Comparison of ENCODE assay signal across 24 cellular contexts in the genomic region with DNA sequence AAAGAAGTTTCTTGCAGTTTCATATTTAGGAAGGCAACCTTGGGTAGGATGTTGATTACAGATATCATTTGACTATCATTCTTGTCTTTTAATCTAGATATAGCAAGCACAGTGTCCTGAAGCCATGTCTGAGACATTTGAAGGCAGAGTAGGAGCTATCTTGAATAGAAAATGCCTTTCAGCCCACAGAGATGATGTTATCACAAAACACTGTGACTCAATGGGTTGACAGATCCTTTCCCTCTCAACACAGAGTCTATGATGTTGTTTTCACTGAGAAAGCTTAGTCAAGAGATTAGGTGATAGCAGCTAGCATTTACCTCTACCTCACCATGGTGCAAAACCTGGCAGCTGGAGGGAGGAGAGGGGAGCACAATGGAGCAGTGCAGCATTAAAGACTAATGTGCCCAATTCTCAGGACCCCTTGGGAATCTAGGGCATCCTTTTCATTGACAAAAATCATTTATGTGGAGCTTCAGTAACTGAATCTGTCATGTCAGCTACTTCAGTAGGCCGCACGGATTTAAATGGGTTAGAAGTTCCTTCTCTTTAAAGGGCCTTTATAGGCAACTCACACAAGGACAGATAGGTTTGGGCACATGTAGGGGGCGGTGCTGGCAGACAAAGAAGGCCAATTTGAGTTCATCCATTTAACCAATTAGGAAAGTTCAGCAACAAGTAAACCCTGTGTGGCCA.
"Had no signal": no experiment of that assay in that cellular context is flagged by ENCODE, and none has a peak within 500 bp of the region (broad histone marks: within the 10 kb centered on the region; RNA-seq: fewer than 3 reads in every experiment).

No MANE protein-coding gene starts in this region.

- H3K9me3 ChIP-seq: adrenal gland, ascending aorta, testis, upper lobe of left lung had no signal

- H3K9ac ChIP-seq: parathyroid adenoma had no signal

- H3K4me2 ChIP-seq: hepatocyte had no signal

- H3K27ac ChIP-seq: adrenal gland, ascending aorta, hepatocyte, parathyroid adenoma, SK-N-MC, skin epidermis, testis, upper lobe of left lung had no signal

- H3K27ac Mint-ChIP-seq: activated B cell treated with CpG ODN at 0.5 μM for 24 hours; activated CD4-positive, alpha-beta memory T cell treated with anti-CD3 and anti-CD28 coated beads, Interleukin-2, amount 10 ng/mL, durations not matched to agents 7 days and 5 days; activated CD4-positive, alpha-beta T cell treated with anti-CD3 and anti-CD28 coated beads, Interleukin-2, amount 10 ng/mL, durations not matched to agents 24 days and 14 days; activated naive CD8-positive, alpha-beta T cell; activated T-helper 2 cell treated with anti-CD3 and anti-CD28 coated beads, Interferon-gamma antibody, Interleukin-2, Interleukin-4, amounts not matched to agents 10 μg/mL and 5 μg/mL and 100 μg/mL, durations not matched to agents 14 hours and 24 hours and 36 hours; naive B cell; T-cell had no signal

- H3K4me3 ChIP-seq: adrenal gland, ascending aorta, hepatocyte, SK-N-MC, skin epidermis, testis, upper lobe of left lung had no signal

- ATAC-seq: right cardiac atrium, T-cell had no signal

- H3K4me3 Mint-ChIP-seq: activated B cell treated with CpG ODN at 0.5 μM for 24 hours; activated CD4-positive, alpha-beta memory T cell treated with anti-CD3 and anti-CD28 coated beads, Interleukin-2, amount 10 ng/mL, durations not matched to agents 7 days and 5 days; activated CD4-positive, alpha-beta T cell treated with anti-CD3 and anti-CD28 coated beads, Interleukin-2, amount 10 ng/mL, durations not matched to agents 24 days and 14 days; activated naive CD8-positive, alpha-beta T cell; naive B cell; T-cell had no signal

- H3K36me3 ChIP-seq: adrenal gland, ascending aorta, upper lobe of left lung had no signal

- H3K36me3 Mint-ChIP-seq: activated naive CD8-positive, alpha-beta T cell; naive B cell; T-cell had no signal

- H3K27me3 ChIP-seq: adrenal gland, ascending aorta, hepatocyte, testis, upper lobe of left lung had no signal

- H3K4me1 Mint-ChIP-seq: activated B cell treated with CpG ODN at 0.5 μM for 24 hours; activated CD4-positive, alpha-beta memory T cell treated with anti-CD3 and anti-CD28 coated beads, Interleukin-2, amount 10 ng/mL, durations not matched to agents 7 days and 5 days; activated CD4-positive, alpha-beta T cell treated with anti-CD3 and anti-CD28 coated beads, Interleukin-2, amount 10 ng/mL, durations not matched to agents 24 days and 14 days; naive B cell; T-cell had no signal

- H3K9me3 Mint-ChIP-seq: activated B cell treated with CpG ODN at 0.5 μM for 24 hours; activated CD4-positive, alpha-beta memory T cell treated with anti-CD3 and anti-CD28 coated beads, Interleukin-2, amount 10 ng/mL, durations not matched to agents 7 days and 5 days; activated CD4-positive, alpha-beta T cell treated with anti-CD3 and anti-CD28 coated beads, Interleukin-2, amount 10 ng/mL, durations not matched to agents 24 days and 14 days; activated T-helper 2 cell treated with anti-CD3 and anti-CD28 coated beads, Interferon-gamma antibody, Interleukin-2, Interleukin-4, amounts not matched to agents 10 μg/mL and 5 μg/mL and 100 μg/mL, durations not matched to agents 14 hours and 24 hours and 36 hours; T-cell had no signal

- H3K4me1 ChIP-seq: adrenal gland, ascending aorta, parathyroid adenoma, testis, upper lobe of left lung had no signal

- H2AFZ ChIP-seq: hepatocyte, parathyroid adenoma had no signal

- H3K27me3 Mint-ChIP-seq: activated B cell treated with CpG ODN at 0.5 μM for 24 hours; activated CD4-positive, alpha-beta memory T cell treated with anti-CD3 and anti-CD28 coated beads, Interleukin-2, amount 10 ng/mL, durations not matched to agents 7 days and 5 days; naive B cell had no signal

- DNase-seq: activated B cell treated with CpG ODN at 0.5 μM for 24 hours; activated CD4-positive, alpha-beta memory T cell treated with anti-CD3 and anti-CD28 coated beads, Interleukin-2, amount 10 ng/mL, durations not matched to agents 7 days and 5 days; activated CD4-positive, alpha-beta T cell treated with anti-CD3 and anti-CD28 coated beads, Interleukin-2, amount 10 ng/mL, durations not matched to agents 24 days and 14 days; activated naive CD4-positive, alpha-beta T cell; adrenal gland; central memory CD4-positive, alpha-beta T cell; dermis blood vessel endothelial cell; effector CD8-positive, alpha-beta T cell; foreskin melanocyte; glutamatergic neuron; naive B cell; right cardiac atrium; stimulated activated CD8-positive, alpha-beta memory T cell treated with anti-CD3 and anti-CD28 coated beads, Interleukin-4, amount 100 ng/mL, for 48 hours; stimulated activated naive CD4-positive, alpha-beta T cell; T-cell; testis; upper lobe of left lung had no signal
